ENCODE assay signal across 19 cellular contexts in genomic region chr5:65727491-65728156, GRCh38.
"Had no signal": no experiment of that assay in that cellular context is flagged by ENCODE, and none has a peak within 500 bp of the region (broad histone marks: within the 10 kb centered on the region; RNA-seq: fewer than 3 reads in every experiment).

No MANE protein-coding gene starts in this region.

- ATAC-seq: activated T-cell treated with anti-CD3 and anti-CD28 coated beads, Interleukin-2, amount 50 U/mL, for 4 hours; effector memory CD8-positive, alpha-beta T cell; stimulated activated naive CD8-positive, alpha-beta T cell treated with anti-CD3 and anti-CD28 coated beads, Interleukin-15, Interleukin-2, amounts not matched to agents 100 U/mL and 50 U/mL, for 24 hours had no signal

- H3K4me1 ChIP-seq: uterus had no signal

- DNase-seq: activated CD4-positive, alpha-beta T cell treated with anti-CD3 and anti-CD28 coated beads, Interleukin-2, amount 10 ng/mL, durations not matched to agents 7 days and 5 days; activated CD8-positive, alpha-beta memory T cell treated with anti-CD3 and anti-CD28 coated beads, Interleukin-2, amount 50 U/mL, for 4 hours; activated naive CD4-positive, alpha-beta T cell treated with anti-CD3 and anti-CD28 coated beads, Interleukin-2, amount 10 ng/mL, durations not matched to agents 7 days and 5 days; activated T-cell treated with anti-CD3 and anti-CD28 coated beads, Interleukin-2, amount 50 U/mL, for 4 hours; aorta; cerebellar nuclear complex; cortex of kidney; effector memory CD8-positive, alpha-beta T cell; foreskin melanocyte; glutamatergic neuron; hypothalamus; islet precursor cell; stimulated activated CD4-positive, alpha-beta T cell treated with anti-CD3 and anti-CD28 coated beads, Interleukin-2, amount 100 ng/mL, for 24 hours; stimulated activated naive CD8-positive, alpha-beta T cell treated with anti-CD3 and anti-CD28 coated beads, Interleukin-15, Interleukin-2, amounts not matched to agents 100 U/mL and 50 U/mL, for 24 hours; T1000; transverse colon; uterus had no signal

- H3K27ac ChIP-seq: right atrium auricular region, transverse colon, uterus had no signal

- H3K4me3 ChIP-seq: lung, right atrium auricular region, transverse colon, uterus had no signal

- H3K27me3 ChIP-seq: right atrium auricular region, transverse colon, uterus had no signal

- H3K36me3 ChIP-seq: right atrium auricular region, transverse colon, uterus had no signal

- H3K9me3 ChIP-seq: right atrium auricular region, transverse colon, uterus had no signal
